10 cellular contexts compared by ENCODE assay signal in the genomic region with DNA sequence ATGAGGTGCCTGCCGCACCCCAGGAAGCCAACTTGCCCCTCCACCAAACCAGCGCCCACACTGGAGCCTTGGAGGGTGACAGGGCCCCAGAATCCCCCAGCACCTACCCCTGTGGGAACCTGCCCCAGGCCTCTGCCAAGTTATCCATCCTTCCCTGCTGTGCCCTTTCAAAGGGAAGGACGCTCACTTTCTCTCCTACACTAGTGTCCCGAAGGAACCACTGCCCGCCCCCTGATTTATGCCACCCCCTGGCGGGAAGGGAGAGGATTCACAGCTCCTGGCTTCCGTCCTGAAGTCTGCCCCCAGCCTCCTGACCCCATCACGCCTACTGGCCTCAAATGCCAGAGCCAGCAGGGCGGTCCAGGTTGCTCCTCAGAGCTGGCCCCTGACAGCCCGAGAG. TPM values are rescaled to one million over a fixed set of nuclear protein-coding genes. Genes with fewer than 3 reads are reported as not detected.
DNase-seq lines count a peak whose midpoint lies in the region; ATAC-seq, FAIRE-seq and TF ChIP-seq lines count a peak whose summit lies in the region.
"Had no signal": no experiment of that assay in that cellular context is flagged by ENCODE, and none has a peak within 500 bp of the region (broad histone marks: within the 10 kb centered on the region; RNA-seq: fewer than 3 reads in every experiment).

No MANE protein-coding gene starts in this region.

- H3K4me3 ChIP-seq in OCI-LY7 (ENCODE audit: low read depth, low read length, poor library complexity, severe bottlenecking): no peak overlapping the region
- H3K4me3 ChIP-seq: SJCRH30 had no signal

- BruUV-seq in OCI-LY7 (replicated peaks; lab: Mats Ljungman, UMichigan): no TSS peak

- no peak for FAIRE-seq in GM12892 (lab: Jason Lieb, UNC)
- FAIRE-seq: A204.1 had no signal

- H4K20me1 ChIP-seq in OCI-LY7 (ENCODE audit: insufficient read depth, low read length): no peaks in the 10 kb centered on the region

- no peaks in the 10 kb centered on the region for H3K79me2 ChIP-seq in OCI-LY7 (ENCODE audit: insufficient read depth, low read depth, low read length)

- H2AFZ ChIP-seq in OCI-LY7 (ENCODE audit: low read length): no peak overlapping the region

- no peaks in the 10 kb centered on the region for H3K36me3 ChIP-seq in OCI-LY7 (ENCODE audit: insufficient read depth, low read length)
- H3K36me3 ChIP-seq: SJCRH30 had no signal

- peak; percentile 69 for TF ChIP-seq CTCF in OCI-LY7 (conservative IDR thresholded peaks at IDR 0.05; ENCODE audit: low read length)

- POLR2A ChIA-PET in OCI-LY7 (lab: Charles Lee): no interaction called here

- CTCF ChIA-PET in OCI-LY7 (lab: Charles Lee; ENCODE audit: unreplicated experiment): interaction anchor here (0.5 to 1.0 kb wide), 3 partner anchors 89 to 1121 kb away, joined by 4 to 7 read pairs (median 7); a partner anchor contains a TSS

- no peak for ATAC-seq in GM18505 (IDR thresholded peaks at IDR 0.05; ENCODE audit: unreplicated experiment)

- no peak overlapping the region for H3K27ac ChIP-seq in OCI-LY7 (ENCODE audit: low read depth, low read length, poor library complexity, severe bottlenecking)
- peak overlapping the region; percentile 5 for H3K27ac ChIP-seq in epithelial cell of prostate
- H3K27ac ChIP-seq: SJCRH30 had no signal

- no peaks in the 10 kb centered on the region for H3K9me2 ChIP-seq in OCI-LY7 (ENCODE audit: insufficient read depth, low read length)

- H3K4me1 ChIP-seq in OCI-LY7 (ENCODE audit: insufficient read depth, low read length, poor library complexity, severe bottlenecking): peaks cover 12% of the 10 kb centered on the region
- H3K4me1 ChIP-seq: SJCRH30 had no signal

- intact Hi-C loops in OCI-LY7 (cut with micrococcal nuclease; ENCODE audit: unreplicated experiment): no loop called here
- intact Hi-C loops in posterior cingulate gyrus (cut with DNase I): loop anchor here (1.0 kb wide), 1 partner anchor 21 kb away; no protein-coding TSS in a partner anchor

- DNase-seq in DMS 273 (lab: John Stamatoyannopoulos, UW; ENCODE audit: unreplicated experiment) (peak; percentile 59), DMS 273 treated with DMSO at 0.1 percent for 48 hours (lab: John Stamatoyannopoulos, UW) (no peak), OCI-LY7 (ENCODE audit: low spot score) (peak; percentile 47), epithelial cell of prostate (ENCODE audit: low read depth, low spot score) (no peak), posterior cingulate gyrus (peak in 6 of 10 donors; percentile 27 to 91 (median 67)), GM12892 (ENCODE audit: insufficient read length) (no peak), SHP77 (lab: John Stamatoyannopoulos, UW) (no peak)
- DNase-seq: SJCRH30 had no signal

- no peak overlapping the region for H3K4me2 ChIP-seq in OCI-LY7 (ENCODE audit: low read length)

- TF ChIP-seq POLR2A in GM12892 (IDR thresholded peaks at IDR 0.05; ENCODE audit: low read depth, low read length) (no peak), GM18505 (IDR thresholded peaks at IDR 0.05; ENCODE audit: borderline replicate concordance, extremely low read depth, insufficient read depth, insufficient read length) (no peak)

- H3K9me3 ChIP-seq in OCI-LY7 (ENCODE audit: low read length): no peaks in the 10 kb centered on the region
- H3K9me3 ChIP-seq: SJCRH30 had no signal

RNA-seq across cellular contexts. Expression of a gene that starts 1.4 kb away (rescaled TPM):
- 2.7 and 7.4 TPM in 2 replicates for total RNA-seq in OCI-LY7 (2014; rRNA removed; shearing (Covaris generic))
- 5.5 and 5.9 TPM in 2 replicates for total RNA-seq in OCI-LY7 (2022)
- polyA plus RNA-seq in GM12892 (2012; ENCODE audit: missing spikeins): 7.0 TPM

RNA-seq across cellular contexts. Expression of a gene that starts 42.7 kb away (rescaled TPM):
- total RNA-seq in OCI-LY7 (2014; rRNA removed; shearing (Covaris generic)): not detected in 2 replicates
- total RNA-seq in OCI-LY7 (2022): 0.17 TPM in 1 of 2 replicates, not detected in the other
- not detected for polyA plus RNA-seq in GM12892 (2012; ENCODE audit: missing spikeins)
- total RNA-seq: SJCRH30 had no signal

RNA-seq across cellular contexts. Expression of a gene that starts 56.9 kb away (rescaled TPM):
- total RNA-seq in OCI-LY7 (2014; rRNA removed; shearing (Covaris generic)): 0.08 TPM in 1 of 2 replicates, not detected in the other
- total RNA-seq in OCI-LY7 (2022): not detected in 2 replicates
- not detected for polyA plus RNA-seq in GM12892 (2012; ENCODE audit: missing spikeins)

Comparison
In these comparisons a context has a peak if more than half of its experiments do, and no peak if none do; other contexts are left out.
1. DNase-seq: peak in DMS 273 (single experiment), OCI-LY7 (single experiment) and posterior cingulate gyrus (6 of 10); none in DMS 273 treated with DMSO at 0.1 percent for 48 hours (single experiment), epithelial cell of prostate (single experiment), GM12892 (single experiment) and SHP77 (0 of 2).